ENCODE assay signal across 2 cellular contexts in the genomic region with DNA sequence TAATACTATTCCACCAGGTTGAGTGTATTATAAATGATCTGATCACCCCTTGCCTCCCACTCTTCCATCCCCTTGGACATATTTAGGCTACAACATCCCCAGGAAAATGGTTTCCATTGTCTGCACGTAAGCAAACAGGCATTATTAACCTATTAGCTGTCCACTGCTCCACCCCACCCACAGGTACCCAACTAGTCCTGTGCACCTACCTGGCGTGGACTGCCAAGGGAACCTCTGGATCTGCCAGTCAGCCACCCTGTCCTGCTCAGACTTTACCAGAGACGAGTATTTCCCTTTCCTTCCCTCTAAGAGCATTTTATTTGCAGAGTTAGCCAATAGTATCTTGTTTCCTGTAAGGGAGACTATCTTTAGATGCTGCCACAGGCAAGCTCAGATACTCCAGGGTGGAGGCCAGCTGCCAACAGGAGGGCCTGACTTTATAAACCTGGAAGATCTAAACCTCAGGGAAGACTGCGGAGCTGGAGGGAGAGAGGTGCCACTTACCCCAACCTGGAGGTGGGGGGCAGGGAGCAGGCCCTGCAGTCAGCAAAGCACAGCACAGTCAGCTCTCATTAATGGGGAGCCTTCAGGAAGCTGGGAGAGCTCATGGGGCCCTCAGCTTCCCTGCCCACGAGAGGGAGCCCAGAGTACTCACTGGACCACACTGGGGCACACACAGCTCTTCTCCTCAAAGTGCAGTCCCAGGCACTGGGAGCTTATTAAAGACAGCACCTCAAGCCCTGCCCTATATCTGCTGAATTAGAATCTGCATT.
TF ChIP-seq lines count a peak whose summit lies in the region.

TSS of gene CX3CR1 (minus strand) at position 292 of the 773 bp plus-strand sequence. CDS start 13,527 bp downstream, outside the sequence.

TF ChIP-seq in GM23338, 12 proteins besides CTCF, POLR2A, EP300 and RAD21:
- TF ChIP-seq, protein P1, sequence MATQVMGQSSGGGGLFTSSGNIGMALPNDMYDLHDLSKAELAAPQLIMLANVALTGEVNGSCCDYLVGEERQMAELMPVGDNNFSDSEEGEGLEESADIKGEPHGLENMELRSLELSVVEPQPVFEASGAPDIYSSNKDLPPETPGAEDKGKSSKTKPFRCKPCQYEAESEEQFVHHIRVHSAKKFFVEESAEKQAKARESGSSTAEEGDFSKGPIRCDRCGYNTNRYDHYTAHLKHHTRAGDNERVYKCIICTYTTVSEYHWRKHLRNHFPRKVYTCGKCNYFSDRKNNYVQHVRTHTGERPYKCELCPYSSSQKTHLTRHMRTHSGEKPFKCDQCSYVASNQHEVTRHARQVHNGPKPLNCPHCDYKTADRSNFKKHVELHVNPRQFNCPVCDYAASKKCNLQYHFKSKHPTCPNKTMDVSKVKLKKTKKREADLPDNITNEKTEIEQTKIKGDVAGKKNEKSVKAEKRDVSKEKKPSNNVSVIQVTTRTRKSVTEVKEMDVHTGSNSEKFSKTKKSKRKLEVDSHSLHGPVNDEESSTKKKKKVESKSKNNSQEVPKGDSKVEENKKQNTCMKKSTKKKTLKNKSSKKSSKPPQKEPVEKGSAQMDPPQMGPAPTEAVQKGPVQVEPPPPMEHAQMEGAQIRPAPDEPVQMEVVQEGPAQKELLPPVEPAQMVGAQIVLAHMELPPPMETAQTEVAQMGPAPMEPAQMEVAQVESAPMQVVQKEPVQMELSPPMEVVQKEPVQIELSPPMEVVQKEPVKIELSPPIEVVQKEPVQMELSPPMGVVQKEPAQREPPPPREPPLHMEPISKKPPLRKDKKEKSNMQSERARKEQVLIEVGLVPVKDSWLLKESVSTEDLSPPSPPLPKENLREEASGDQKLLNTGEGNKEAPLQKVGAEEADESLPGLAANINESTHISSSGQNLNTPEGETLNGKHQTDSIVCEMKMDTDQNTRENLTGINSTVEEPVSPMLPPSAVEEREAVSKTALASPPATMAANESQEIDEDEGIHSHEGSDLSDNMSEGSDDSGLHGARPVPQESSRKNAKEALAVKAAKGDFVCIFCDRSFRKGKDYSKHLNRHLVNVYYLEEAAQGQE (IDR thresholded peaks at IDR 0.05; ENCODE audit: unreplicated experiment): no peak
- TF ChIP-seq, protein P2, sequence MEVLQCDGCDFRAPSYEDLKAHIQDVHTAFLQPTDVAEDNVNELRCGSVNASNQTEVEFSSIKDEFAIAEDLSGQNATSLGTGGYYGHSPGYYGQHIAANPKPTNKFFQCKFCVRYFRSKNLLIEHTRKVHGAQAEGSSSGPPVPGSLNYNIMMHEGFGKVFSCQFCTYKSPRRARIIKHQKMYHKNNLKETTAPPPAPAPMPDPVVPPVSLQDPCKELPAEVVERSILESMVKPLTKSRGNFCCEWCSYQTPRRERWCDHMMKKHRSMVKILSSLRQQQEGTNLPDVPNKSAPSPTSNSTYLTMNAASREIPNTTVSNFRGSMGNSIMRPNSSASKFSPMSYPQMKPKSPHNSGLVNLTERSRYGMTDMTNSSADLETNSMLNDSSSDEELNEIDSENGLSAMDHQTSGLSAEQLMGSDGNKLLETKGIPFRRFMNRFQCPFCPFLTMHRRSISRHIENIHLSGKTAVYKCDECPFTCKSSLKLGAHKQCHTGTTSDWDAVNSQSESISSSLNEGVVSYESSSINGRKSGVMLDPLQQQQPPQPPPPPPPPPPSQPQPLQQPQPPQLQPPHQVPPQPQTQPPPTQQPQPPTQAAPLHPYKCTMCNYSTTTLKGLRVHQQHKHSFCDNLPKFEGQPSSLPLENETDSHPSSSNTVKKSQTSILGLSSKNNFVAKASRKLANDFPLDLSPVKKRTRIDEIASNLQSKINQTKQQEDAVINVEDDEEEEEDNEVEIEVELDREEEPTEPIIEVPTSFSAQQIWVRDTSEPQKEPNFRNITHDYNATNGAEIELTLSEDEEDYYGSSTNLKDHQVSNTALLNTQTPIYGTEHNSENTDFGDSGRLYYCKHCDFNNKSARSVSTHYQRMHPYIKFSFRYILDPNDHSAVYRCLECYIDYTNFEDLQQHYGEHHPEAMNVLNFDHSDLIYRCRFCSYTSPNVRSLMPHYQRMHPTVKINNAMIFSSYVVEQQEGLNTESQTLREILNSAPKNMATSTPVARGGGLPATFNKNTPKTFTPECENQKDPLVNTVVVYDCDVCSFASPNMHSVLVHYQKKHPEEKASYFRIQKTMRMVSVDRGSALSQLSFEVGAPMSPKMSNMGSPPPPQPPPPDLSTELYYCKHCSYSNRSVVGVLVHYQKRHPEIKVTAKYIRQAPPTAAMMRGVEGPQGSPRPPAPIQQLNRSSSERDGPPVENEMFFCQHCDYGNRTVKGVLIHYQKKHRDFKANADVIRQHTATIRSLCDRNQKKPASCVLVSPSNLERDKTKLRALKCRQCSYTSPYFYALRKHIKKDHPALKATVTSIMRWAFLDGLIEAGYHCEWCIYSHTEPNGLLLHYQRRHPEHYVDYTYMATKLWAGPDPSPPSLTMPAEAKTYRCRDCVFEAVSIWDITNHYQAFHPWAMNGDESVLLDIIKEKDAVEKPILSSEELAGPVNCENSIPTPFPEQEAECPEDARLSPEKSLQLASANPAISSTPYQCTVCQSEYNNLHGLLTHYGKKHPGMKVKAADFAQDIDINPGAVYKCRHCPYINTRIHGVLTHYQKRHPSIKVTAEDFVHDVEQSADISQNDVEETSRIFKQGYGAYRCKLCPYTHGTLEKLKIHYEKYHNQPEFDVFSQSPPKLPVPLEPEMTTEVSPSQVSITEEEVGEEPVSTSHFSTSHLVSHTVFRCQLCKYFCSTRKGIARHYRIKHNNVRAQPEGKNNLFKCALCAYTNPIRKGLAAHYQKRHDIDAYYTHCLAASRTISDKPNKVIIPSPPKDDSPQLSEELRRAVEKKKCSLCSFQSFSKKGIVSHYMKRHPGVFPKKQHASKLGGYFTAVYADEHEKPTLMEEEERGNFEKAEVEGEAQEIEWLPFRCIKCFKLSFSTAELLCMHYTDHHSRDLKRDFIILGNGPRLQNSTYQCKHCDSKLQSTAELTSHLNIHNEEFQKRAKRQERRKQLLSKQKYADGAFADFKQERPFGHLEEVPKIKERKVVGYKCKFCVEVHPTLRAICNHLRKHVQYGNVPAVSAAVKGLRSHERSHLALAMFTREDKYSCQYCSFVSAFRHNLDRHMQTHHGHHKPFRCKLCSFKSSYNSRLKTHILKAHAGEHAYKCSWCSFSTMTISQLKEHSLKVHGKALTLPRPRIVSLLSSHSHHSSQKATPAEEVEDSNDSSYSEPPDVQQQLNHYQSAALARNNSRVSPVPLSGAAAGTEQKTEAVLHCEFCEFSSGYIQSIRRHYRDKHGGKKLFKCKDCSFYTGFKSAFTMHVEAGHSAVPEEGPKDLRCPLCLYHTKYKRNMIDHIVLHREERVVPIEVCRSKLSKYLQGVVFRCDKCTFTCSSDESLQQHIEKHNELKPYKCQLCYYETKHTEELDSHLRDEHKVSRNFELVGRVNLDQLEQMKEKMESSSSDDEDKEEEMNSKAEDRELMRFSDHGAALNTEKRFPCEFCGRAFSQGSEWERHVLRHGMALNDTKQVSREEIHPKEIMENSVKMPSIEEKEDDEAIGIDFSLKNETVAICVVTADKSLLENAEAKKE (CRISPR knock-in tag; IDR thresholded peaks at IDR 0.05): no peak

TF ChIP-seq in SK-N-SH treated with all-trans-retinoic acid at 6 μM for 48 hours, 23 proteins besides CTCF, POLR2A, EP300 and RAD21 (continued from another document):
- TF ChIP-seq PATZ1 (CRISPR knock-in tag; IDR thresholded peaks at IDR 0.05; ENCODE audit: borderline replicate concordance) (no peak), ZNF70 (CRISPR knock-in tag; IDR thresholded peaks at IDR 0.05) (no peak), CSDC2 (CRISPR knock-in tag; IDR thresholded peaks at IDR 0.05) (no peak), ZFP3 (CRISPR knock-in tag; IDR thresholded peaks at IDR 0.05) (no peak), ZFP30 (CRISPR knock-in tag; IDR thresholded peaks at IDR 0.05) (no peak), PPARA (CRISPR knock-in tag; IDR thresholded peaks at IDR 0.05; ENCODE audit: borderline replicate concordance) (no peak)
- TF ChIP-seq, protein P3, sequence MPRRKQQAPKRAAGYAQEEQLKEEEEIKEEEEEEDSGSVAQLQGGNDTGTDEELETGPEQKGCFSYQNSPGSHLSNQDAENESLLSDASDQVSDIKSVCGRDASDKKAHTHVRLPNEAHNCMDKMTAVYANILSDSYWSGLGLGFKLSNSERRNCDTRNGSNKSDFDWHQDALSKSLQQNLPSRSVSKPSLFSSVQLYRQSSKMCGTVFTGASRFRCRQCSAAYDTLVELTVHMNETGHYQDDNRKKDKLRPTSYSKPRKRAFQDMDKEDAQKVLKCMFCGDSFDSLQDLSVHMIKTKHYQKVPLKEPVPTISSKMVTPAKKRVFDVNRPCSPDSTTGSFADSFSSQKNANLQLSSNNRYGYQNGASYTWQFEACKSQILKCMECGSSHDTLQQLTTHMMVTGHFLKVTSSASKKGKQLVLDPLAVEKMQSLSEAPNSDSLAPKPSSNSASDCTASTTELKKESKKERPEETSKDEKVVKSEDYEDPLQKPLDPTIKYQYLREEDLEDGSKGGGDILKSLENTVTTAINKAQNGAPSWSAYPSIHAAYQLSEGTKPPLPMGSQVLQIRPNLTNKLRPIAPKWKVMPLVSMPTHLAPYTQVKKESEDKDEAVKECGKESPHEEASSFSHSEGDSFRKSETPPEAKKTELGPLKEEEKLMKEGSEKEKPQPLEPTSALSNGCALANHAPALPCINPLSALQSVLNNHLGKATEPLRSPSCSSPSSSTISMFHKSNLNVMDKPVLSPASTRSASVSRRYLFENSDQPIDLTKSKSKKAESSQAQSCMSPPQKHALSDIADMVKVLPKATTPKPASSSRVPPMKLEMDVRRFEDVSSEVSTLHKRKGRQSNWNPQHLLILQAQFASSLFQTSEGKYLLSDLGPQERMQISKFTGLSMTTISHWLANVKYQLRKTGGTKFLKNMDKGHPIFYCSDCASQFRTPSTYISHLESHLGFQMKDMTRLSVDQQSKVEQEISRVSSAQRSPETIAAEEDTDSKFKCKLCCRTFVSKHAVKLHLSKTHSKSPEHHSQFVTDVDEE (CRISPR knock-in tag; IDR thresholded peaks at IDR 0.05): no peak
- TF ChIP-seq, protein P4, sequence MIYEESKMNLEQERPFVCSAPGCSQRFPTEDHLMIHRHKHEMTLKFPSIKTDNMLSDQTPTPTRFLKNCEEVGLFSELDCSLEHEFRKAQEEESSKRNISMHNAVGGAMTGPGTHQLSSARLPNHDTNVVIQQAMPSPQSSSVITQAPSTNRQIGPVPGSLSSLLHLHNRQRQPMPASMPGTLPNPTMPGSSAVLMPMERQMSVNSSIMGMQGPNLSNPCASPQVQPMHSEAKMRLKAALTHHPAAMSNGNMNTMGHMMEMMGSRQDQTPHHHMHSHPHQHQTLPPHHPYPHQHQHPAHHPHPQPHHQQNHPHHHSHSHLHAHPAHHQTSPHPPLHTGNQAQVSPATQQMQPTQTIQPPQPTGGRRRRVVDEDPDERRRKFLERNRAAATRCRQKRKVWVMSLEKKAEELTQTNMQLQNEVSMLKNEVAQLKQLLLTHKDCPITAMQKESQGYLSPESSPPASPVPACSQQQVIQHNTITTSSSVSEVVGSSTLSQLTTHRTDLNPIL (CRISPR knock-in tag; IDR thresholded peaks at IDR 0.05; ENCODE audit: low read depth): no peak
